19 cellular contexts compared by ENCODE assay signal in genomic region chr16:27345201-27345600, GRCh38. TPM values are rescaled to one million over a fixed set of nuclear protein-coding genes. Genes with fewer than 3 reads are reported as not detected.
DNase-seq lines count a peak whose midpoint lies in the region; ATAC-seq and TF ChIP-seq lines count a peak whose summit lies in the region.
"Had no signal": no experiment of that assay in that cellular context is flagged by ENCODE, and none has a peak within 500 bp of the region (broad histone marks: within the 10 kb centered on the region; RNA-seq: fewer than 3 reads in every experiment).

No MANE protein-coding gene starts in this region.

- H3K9me3 Mint-ChIP-seq in activated naive CD4-positive, alpha-beta T cell treated with anti-CD3 and anti-CD28 coated beads, Interleukin-2, amount 50 U/mL, for 72 hours, result no peaks in the 10 kb centered on the region
- peaks cover 0 to 2% (median 0%) of the 10 kb centered on the region in 7 donors for H3K9me3 Mint-ChIP-seq in naive B cell
- H3K9me3 Mint-ChIP-seq: CD4-positive, alpha-beta memory T cell had no signal

- TF ChIP-seq CTCF in RWPE1 (conservative IDR thresholded peaks at IDR 0.05; ENCODE audit: low read depth), result no peak
- no peak for TF ChIP-seq CTCF in GM20000 (IDR thresholded peaks at IDR 0.05; ENCODE audit: extremely low read depth, missing control alignments)

- H3K27ac Mint-ChIP-seq in activated naive CD4-positive, alpha-beta T cell treated with anti-CD3 and anti-CD28 coated beads, Interleukin-2, amount 50 U/mL, for 72 hours, result peak overlapping the region; percentile 36 to 54
- H3K27ac Mint-ChIP-seq in naive B cell, result peak overlapping the region in 4 of 6 donors; percentile 56 to 91 (median 82)

- 0 out of 2 replicates have a peak overlapping the region, but pooled peaks have one; percentile 10 for H3K27ac ChIP-seq in RWPE1
- H3K27ac ChIP-seq: BLaER1 had no signal

- CTCF ChIA-PET in RWPE1 (lab: Yijun Ruan, JAX), result no interaction called here

- H3K4me3 Mint-ChIP-seq in naive B cell, result peak overlapping the region in 5 of 8 donors; percentile 28 to 59 (median 29)
- H3K4me3 Mint-ChIP-seq: CD4-positive, alpha-beta memory T cell had no signal

- DNase-seq in activated naive CD4-positive, alpha-beta T cell treated with anti-CD3 and anti-CD28 coated beads, Interleukin-2, amount 50 U/mL, for 72 hours (ENCODE audit: low spot score in 2 of 2), result no peak
- DNase-seq in activated naive CD4-positive, alpha-beta T cell treated with anti-CD3 and anti-CD28 coated beads, Interleukin-2, amount 50 U/mL, for 16 hours, result no peak
- no peak for DNase-seq in RWPE1 (ENCODE audit: low spot score)
- DNase-seq in naive B cell, result no peak
- no peak for DNase-seq in GM20000 (ENCODE audit: low spot score)
- DNase-seq in HUDEP-2 (lab: John Stamatoyannopoulos, UW; ENCODE audit: unreplicated experiment in 76 of 76), result no peak
- DNase-seq: Caco-2; CD4-positive, alpha-beta memory T cell; DMS153; GDM1; MG63; NCI-H1694 treated with DMSO at 0.1 percent for 48 hours; NCI-H446 treated with DMSO at 0.1 percent for 48 hours; NCI-H526 treated with DMSO at 0.1 percent for 48 hours; OCI-M1; Right ventricle myocardium superior had no signal

- POLR2A ChIA-PET in RWPE1 (lab: Yijun Ruan, JAX; ENCODE audit: low non-redundant PET), result no interaction called here

- H3K36me3 Mint-ChIP-seq in activated naive CD4-positive, alpha-beta T cell treated with anti-CD3 and anti-CD28 coated beads, Interleukin-2, amount 50 U/mL, for 72 hours, result peaks cover 44 to 75% of the 10 kb centered on the region in 2 donors
- peaks cover 21 to 47% of the 10 kb centered on the region in 2 donors for H3K36me3 Mint-ChIP-seq in naive B cell

- no peak for ATAC-seq in activated naive CD4-positive, alpha-beta T cell treated with anti-CD3 and anti-CD28 coated beads, Interleukin-2, amount 50 U/mL, for 72 hours
- ATAC-seq in naive B cell (ENCODE audit: low read depth in 2 of 2), result no peak
- no peak for ATAC-seq in GM18498 (IDR thresholded peaks at IDR 0.05; ENCODE audit: unreplicated experiment)
- ATAC-seq: K562 had no signal

- peaks cover 37 to 73% (median 45%) of the 10 kb centered on the region in 3 donors for H3K4me1 Mint-ChIP-seq in naive B cell

- H3K27me3 Mint-ChIP-seq in naive B cell, result no peaks in the 10 kb centered on the region
- H3K27me3 Mint-ChIP-seq: CD4-positive, alpha-beta memory T cell had no signal

RNA-seq across cellular contexts. Expression of gene IL4R, which starts 31.4 kb away (rescaled TPM):
- total RNA-seq in activated naive CD4-positive, alpha-beta T cell treated with anti-CD3 and anti-CD28 coated beads, Interleukin-2, amount 50 U/mL, for 72 hours, result 100 to 1,000 TPM; 166 to 218 TPM
- 1,000 to 10,000 TPM in 1 of 6 donors, 100 to 1,000 TPM in 5; 355 to 1,202 (median 525) TPM for polyA plus RNA-seq in naive B cell (ENCODE audit: low read depth in 6 of 6)

RNA-seq across cellular contexts. Expression of gene IL21R, which starts 56.8 kb away (rescaled TPM):
- 100 to 1,000 TPM; 103 to 106 TPM for total RNA-seq in activated naive CD4-positive, alpha-beta T cell treated with anti-CD3 and anti-CD28 coated beads, Interleukin-2, amount 50 U/mL, for 72 hours
- polyA plus RNA-seq in naive B cell (ENCODE audit: low read depth in 6 of 6), result 100 to 1,000 TPM in 1 of 6 donors, 10 to 100 TPM in 5; 47.9 to 118 (median 74.5) TPM
